In genomic region chr5:117337064-117337749, GRCh38 we compare ENCODE assay signal across 27 cellular contexts.
"Had no signal": no experiment of that assay in that cellular context is flagged by ENCODE, and none has a peak within 500 bp of the region (broad histone marks: within the 10 kb centered on the region; RNA-seq: fewer than 3 reads in every experiment).

No MANE protein-coding gene starts in this region.

- H3K27ac Mint-ChIP-seq: mesothelial cell of epicardium; naive thymus-derived CD4-positive, alpha-beta T cell; nephron; stimulated activated effector memory CD8-positive, alpha-beta T cell treated with anti-CD3 and anti-CD28 coated beads, Interleukin-12 subunit alpha, Interleukin-12 subunit beta, amount 100 ng/mL, for 72 hours; stimulated activated naive CD8-positive, alpha-beta T cell treated with anti-CD3 and anti-CD28 coated beads, Interleukin-15, Interleukin-2, amounts not matched to agents 100 ng/mL and 50 ng/mL, for 24 hours; type B pancreatic cell had no signal

- FAIRE-seq: pancreas had no signal

- H3K9me3 ChIP-seq: lower lobe of right lung, pancreas, prostate gland, suprapubic skin, thoracic aorta, tibial artery, uterus had no signal

- H3K4me2 ChIP-seq: hepatocyte had no signal

- H3K4me3 Mint-ChIP-seq: mesothelial cell of epicardium; naive thymus-derived CD4-positive, alpha-beta T cell; nephron; neural crest cell; stimulated activated effector memory CD8-positive, alpha-beta T cell treated with anti-CD3 and anti-CD28 coated beads, Interleukin-12 subunit alpha, Interleukin-12 subunit beta, amount 100 ng/mL, for 72 hours; stimulated activated naive CD8-positive, alpha-beta T cell treated with anti-CD3 and anti-CD28 coated beads, Interleukin-15, Interleukin-2, amounts not matched to agents 100 ng/mL and 50 ng/mL, for 24 hours; type B pancreatic cell had no signal

- H3K36me3 ChIP-seq: lower lobe of right lung, pancreas, prostate gland, suprapubic skin, thoracic aorta, tibial artery, uterus had no signal

- H3K36me3 Mint-ChIP-seq: mesothelial cell of epicardium; naive thymus-derived CD4-positive, alpha-beta T cell; stimulated activated effector memory CD8-positive, alpha-beta T cell treated with anti-CD3 and anti-CD28 coated beads, Interleukin-12 subunit alpha, Interleukin-12 subunit beta, amount 100 ng/mL, for 72 hours; type B pancreatic cell had no signal

- H3K27ac ChIP-seq: hepatocyte, lower lobe of right lung, pancreas, prostate gland, skin epidermis, suprapubic skin, thoracic aorta, tibial artery, uterus had no signal

- H3K27me3 Mint-ChIP-seq: naive thymus-derived CD4-positive, alpha-beta T cell; stimulated activated naive CD8-positive, alpha-beta T cell treated with anti-CD3 and anti-CD28 coated beads, Interleukin-15, Interleukin-2, amounts not matched to agents 100 ng/mL and 50 ng/mL, for 24 hours; type B pancreatic cell had no signal

- H3K27me3 ChIP-seq: hepatocyte, pancreas, suprapubic skin, tibial artery, uterus had no signal

- H2AFZ ChIP-seq: hepatocyte had no signal

- H3K4me1 Mint-ChIP-seq: mesothelial cell of epicardium; naive thymus-derived CD4-positive, alpha-beta T cell; nephron; stimulated activated effector memory CD8-positive, alpha-beta T cell treated with anti-CD3 and anti-CD28 coated beads, Interleukin-12 subunit alpha, Interleukin-12 subunit beta, amount 100 ng/mL, for 72 hours had no signal

- H3K9me3 Mint-ChIP-seq: mesothelial cell of epicardium, type B pancreatic cell had no signal

- H3K4me1 ChIP-seq: lower lobe of right lung, pancreas, prostate gland, suprapubic skin, tibial artery, uterus had no signal

- H3K4me3 ChIP-seq: hepatocyte, lower lobe of right lung, pancreas, prostate gland, skin epidermis, suprapubic skin, thoracic aorta, tibial artery, uterus had no signal

- ATAC-seq: left lobe of liver; lower lobe of right lung; naive thymus-derived CD4-positive, alpha-beta T cell; pancreas; right cardiac atrium; sciatic nerve; stimulated activated effector memory CD8-positive, alpha-beta T cell treated with anti-CD3 and anti-CD28 coated beads, Interleukin-12 subunit alpha, Interleukin-12 subunit beta, amount 100 ng/mL, for 72 hours had no signal

- DNase-seq: islet precursor cell; lower lobe of right lung; mammary epithelial cell; mesendoderm; naive thymus-derived CD4-positive, alpha-beta T cell; nucleus accumbens; pancreas; posterior cingulate gyrus; retina; right cardiac atrium; stimulated activated CD4-positive, alpha-beta T cell treated with anti-CD3 and anti-CD28 coated beads, Interleukin-4, amount 100 ng/mL, for 24 hours; stimulated activated naive CD4-positive, alpha-beta T cell; tibial artery; uterus had no signal
